In genomic region chrX:106748377-106748776, GRCh38 we compare ENCODE assay signal across 29 cellular contexts. TPM values are rescaled to one million over a fixed set of nuclear protein-coding genes. Genes with fewer than 3 reads are reported as not detected.
"Had no signal": no experiment of that assay in that cellular context is flagged by ENCODE, and none has a peak within 500 bp of the region (broad histone marks: within the 10 kb centered on the region; RNA-seq: fewer than 3 reads in every experiment).

No MANE protein-coding gene starts in this region.

- H3K27me3 ChIP-seq: ascending aorta, brain microvascular endothelial cell, foreskin keratinocyte had no signal

- H3K27ac ChIP-seq: ascending aorta, brain microvascular endothelial cell, coronary artery, dorsolateral prefrontal cortex, foreskin keratinocyte, gastrocnemius medialis, heart left ventricle, WERI-Rb-1 had no signal

- H3K36me3 ChIP-seq: ascending aorta, brain microvascular endothelial cell, gastrocnemius medialis, heart left ventricle, WERI-Rb-1 had no signal

- FAIRE-seq: bronchial epithelial cell had no signal

- DNase-seq: activated B cell treated with CpG ODN at 0.5 μM for 24 hours; activated CD4-positive, alpha-beta T cell treated with anti-CD3 and anti-CD28 coated beads for 48 hours; activated CD4-positive, alpha-beta T cell treated with anti-CD3 and anti-CD28 coated beads, Interleukin-2, amount 50 U/mL, for 1 hour; activated CD4-positive, alpha-beta T cell treated with anti-CD3 and anti-CD28 coated beads, Interleukin-2, amount 50 U/mL, for 48 hours; activated CD8-positive, alpha-beta memory T cell treated with anti-CD3 and anti-CD28 coated beads for 24 hours; activated CD8-positive, alpha-beta T cell treated with anti-CD3 and anti-CD28 coated beads for 36 hours; activated effector memory CD4-positive, alpha-beta T cell treated with Interleukin-2 at 50 U/mL for 16 hours; activated gamma-delta T cell treated with Interleukin-2 at 50 U/mL for 16 hours; activated naive CD4-positive, alpha-beta T cell treated with anti-CD3 and anti-CD28 coated beads for 36 hours; activated naive CD8-positive, alpha-beta T cell treated with anti-CD3 and anti-CD28 coated beads, Interleukin-2, amount 10 ng/mL, durations not matched to agents 7 days and 5 days; activated T-cell treated with anti-CD3 and anti-CD28 coated beads, Interleukin-2, amount 50 U/mL, for 4 hours; brain microvascular endothelial cell; dorsolateral prefrontal cortex; effector memory CD4-positive, alpha-beta T cell; endodermal cell; foreskin keratinocyte; gastrocnemius medialis; glutamatergic neuron; heart left ventricle; T-helper 17 cell; T1000; WERI-Rb-1 had no signal

- H3K9me3 ChIP-seq: gastrocnemius medialis had no signal

- H3K4me1 ChIP-seq: ascending aorta, foreskin keratinocyte, gastrocnemius medialis, heart left ventricle had no signal

- H3K4me3 ChIP-seq: ascending aorta, coronary artery, dorsolateral prefrontal cortex, gastrocnemius medialis, heart left ventricle had no signal

- ATAC-seq: activated CD4-positive, CD25-positive, alpha-beta regulatory T cell treated with anti-CD3 and anti-CD28 coated beads, Interleukin-2, amount 50 U/mL, for 24 hours; activated CD8-positive, alpha-beta T cell treated with anti-CD3 and anti-CD28 coated beads for 36 hours; activated naive CD4-positive, alpha-beta T cell treated with anti-CD3 and anti-CD28 coated beads, Interleukin-2, amount 50 U/mL, for 72 hours; activated T-cell treated with anti-CD3 and anti-CD28 coated beads, Interleukin-2, amount 50 U/mL, for 4 hours; activated T-helper 17 cell treated with anti-CD3 and anti-CD28 coated beads, Interleukin-2, amount 50 U/mL, for 72 hours; esophagus mucosa; foreskin keratinocyte; gastrocnemius medialis; heart left ventricle; T-helper 17 cell had no signal

RNA-seq across cellular contexts. Expression of gene RNF128, which starts 21.9 kb away (rescaled TPM):
- total RNA-seq: activated B cell treated with CpG ODN at 0.5 μM for 24 hours; activated CD8-positive, alpha-beta T cell treated with anti-CD3 and anti-CD28 coated beads for 36 hours; activated naive CD4-positive, alpha-beta T cell treated with anti-CD3 and anti-CD28 coated beads for 36 hours; activated naive CD4-positive, alpha-beta T cell treated with anti-CD3 and anti-CD28 coated beads, Interleukin-2, amount 50 U/mL, for 72 hours; activated naive CD8-positive, alpha-beta T cell treated with anti-CD3 and anti-CD28 coated beads, Interleukin-2, amount 10 ng/mL, durations not matched to agents 7 days and 5 days; activated T-helper 17 cell treated with anti-CD3 and anti-CD28 coated beads, Interleukin-2, amount 50 U/mL, for 72 hours; T-helper 17 cell had no signal
